Comparison of ENCODE assay signal across 9 cellular contexts in genomic region chr2:170974304-170974993, GRCh38. TPM values are rescaled to one million over a fixed set of nuclear protein-coding genes. Genes with fewer than 3 reads are reported as not detected.
A peak's percentile ranks its signal among the peaks of the same experiment; 100 is the strongest.
DNase-seq lines count a peak whose midpoint lies in the region; ATAC-seq and TF ChIP-seq lines count a peak whose summit lies in the region.
"Had no signal": no experiment of that assay in that cellular context is flagged by ENCODE, and none has a peak within 500 bp of the region (broad histone marks: within the 10 kb centered on the region; RNA-seq: fewer than 3 reads in every experiment).

No MANE protein-coding gene starts in this region.

- no peaks in the 10 kb centered on the region for H3K36me3 ChIP-seq in body of pancreas (replicated peaks in 1 of 2; ENCODE audit: insufficient read depth in 1 of 2, low read depth in 2 of 2)
- H3K36me3 ChIP-seq in vagina: no peaks in the 10 kb centered on the region

- intact Hi-C loops in right cardiac atrium (cut with DNase I): loop anchor here (2.0 to 5.0 kb wide), 3 partner anchors 188 to 443 kb away; partner anchors contain the start of gene TLK1 (in 1 of the 4)
- intact Hi-C loops in Right ventricle myocardium inferior (cut with DNase I): loop anchor here (5.0 kb wide), 1 partner anchor 458 kb away; the partner anchor contains the start of genes DCAF17 and METTL8
- intact Hi-C loops in body of pancreas (cut with DNase I): loop anchor here (10.0 kb wide), 1 partner anchor 440 kb away; no protein-coding TSS in a partner anchor
- intact Hi-C loops in vagina (cut with DNase I): loop anchor here (2.0 to 5.0 kb wide), 2 partner anchors 188 to 442 kb away; partner anchors contain the start of gene TLK1

- TF ChIP-seq POLR2A in body of pancreas (IDR thresholded peaks at IDR 0.05) (no peak), vagina (IDR thresholded peaks at IDR 0.05) (no peak)

- no peak overlapping the region for H3K27ac ChIP-seq in right cardiac atrium (ENCODE audit: low read length)
- H3K27ac ChIP-seq in body of pancreas: no peak overlapping the region
- peak overlapping the region; percentile 86 for H3K27ac ChIP-seq in vagina

- peaks cover 2% of the 10 kb centered on the region for H3K27me3 Mint-ChIP-seq in memory B cell

- TF ChIP-seq CTCF in body of pancreas (IDR thresholded peaks at IDR 0.05): no peak
- TF ChIP-seq CTCF in vagina (IDR thresholded peaks at IDR 0.05): no peak

- ATAC-seq in right cardiac atrium (no peak), Right ventricle myocardium inferior (no peak), body of pancreas (peak; percentile 9), memory B cell (ENCODE audit: low read depth) (no peak), GM21576 (IDR thresholded peaks at IDR 0.05; ENCODE audit: unreplicated experiment) (no peak)

- H3K4me3 ChIP-seq in right cardiac atrium (ENCODE audit: low read length): peak overlapping the region; percentile 77
- no peak overlapping the region for H3K4me3 ChIP-seq in body of pancreas
- peak overlapping the region; percentile 76 to 77 for H3K4me3 ChIP-seq in vagina

- no peaks in the 10 kb centered on the region for H3K9me3 Mint-ChIP-seq in memory B cell

- H3K27me3 ChIP-seq in right cardiac atrium (ENCODE audit: control insufficient read depth, insufficient read depth): no peaks in the 10 kb centered on the region
- no peaks in the 10 kb centered on the region for H3K27me3 ChIP-seq in body of pancreas
- H3K27me3 ChIP-seq in vagina: no peaks in the 10 kb centered on the region

- H3K9me3 ChIP-seq in right cardiac atrium (ENCODE audit: control insufficient read depth, low read length) (no peaks in the 10 kb centered on the region), body of pancreas (no peaks in the 10 kb centered on the region), vagina (no peaks in the 10 kb centered on the region)

- H3K27ac Mint-ChIP-seq in memory B cell: peak overlapping the region; percentile 49

- no peaks in the 10 kb centered on the region for H3K4me1 ChIP-seq in right cardiac atrium (ENCODE audit: control insufficient read depth, insufficient read depth, low read length)
- H3K4me1 ChIP-seq in body of pancreas: peaks cover 18% of the 10 kb centered on the region
- H3K4me1 ChIP-seq in vagina: peaks cover 15% of the 10 kb centered on the region

- no peaks in the 10 kb centered on the region for H3K36me3 Mint-ChIP-seq in memory B cell

- 67% methylated on average over 11 of the region's 11 CpGs for WGBS in right cardiac atrium
- WGBS in body of pancreas, 2 donors: 63 to 67% methylated on average over 11 of the region's 11 CpGs

- DNase-seq in right cardiac atrium (no peak), Right ventricle myocardium inferior (ENCODE audit: missing footprints) (no peak), body of pancreas (peak in 2 of 4 donors; percentile 22 to 31), memory B cell (ENCODE audit: low spot score in 2 of 2) (no peak), vagina (ENCODE audit: extremely low spot score in 2 of 2) (peak in 1 of 2 donors; percentile 70), NCI-H1092 treated with DMSO at 0.1 percent for 48 hours (lab: John Stamatoyannopoulos, UW) (no peak)
- DNase-seq in activated effector memory CD4-positive, alpha-beta T cell treated with anti-CD3 and anti-CD28 coated beads, Interleukin-2, amount 50 U/mL, for 16 hours: no peak
- DNase-seq: stimulated activated CD4-positive, alpha-beta T cell treated with anti-CD3 and anti-CD28 coated beads, Interleukin-2, amount 100 ng/mL, for 48 hours had no signal

- H3K4me1 Mint-ChIP-seq in memory B cell: peaks cover 4% of the 10 kb centered on the region

- H3K4me3 Mint-ChIP-seq in memory B cell: peak overlapping the region; percentile 88

RNA-seq across cellular contexts. Expression of gene GORASP2, which starts 45.4 kb away (rescaled TPM):
- total RNA-seq in right cardiac atrium: 10 to 100 TPM; 67.0 to 74.7 (median 69.2) TPM
- 39.5 TPM for polyA plus RNA-seq in right cardiac atrium
- 57.1 TPM for total RNA-seq in Right ventricle myocardium inferior
- 10 to 100 TPM; 44.4 to 65.6 TPM for total RNA-seq in body of pancreas
- 18.2 TPM for total RNA-seq in vagina

Comparison
In these comparisons a context has a peak if more than half of its experiments do, and no peak if none do; other contexts are left out.
1. H3K4me3 ChIP-seq: peak in right cardiac atrium (single experiment) and vagina (2 of 2); none in body of pancreas (0 of 2).